8 cellular contexts compared by ENCODE assay signal in genomic region chr7:12212051-12212485, GRCh38. TPM values are rescaled to one million over a fixed set of nuclear protein-coding genes. Genes with fewer than 3 reads are reported as not detected.
DNase-seq lines count a peak whose midpoint lies in the region; ATAC-seq and TF ChIP-seq lines count a peak whose summit lies in the region.

No MANE protein-coding gene starts in this region.

- no peaks in the 10 kb centered on the region for H3K4me1 ChIP-seq in BE2C
- 0 out of 2 replicates have a peak, but pooled peaks cover 2% of the 10 kb centered on the region for H3K4me1 ChIP-seq in HUES6 (ENCODE audit: control insufficient read depth, insufficient read depth, low read length)
- H3K4me1 ChIP-seq in rectal smooth muscle tissue (ENCODE audit: control insufficient read depth, insufficient read depth, low read length) = peaks cover 2% of the 10 kb centered on the region

- ATAC-seq in HG03025 (IDR thresholded peaks at IDR 0.05; ENCODE audit: low FRiP score, unreplicated experiment) (no peak), HG02885 (IDR thresholded peaks at IDR 0.05; ENCODE audit: poor library complexity, unreplicated experiment) (no peak)

- peak overlapping the region; percentile 98 for H3K4me3 Mint-ChIP-seq in T-helper 2 cell treated with Interferon-gamma antibody and Interleukin-4, amounts not matched to agents 5 μg/mL and 100 μg/mL, for 36 hours

- H3K9ac ChIP-seq in HUES6 (ENCODE audit: low read length) (peak overlapping the region; percentile 91), rectal smooth muscle tissue (ENCODE audit: low read length) (peak overlapping the region; percentile 3)

- H3K27me3 ChIP-seq in BE2C = no peaks in the 10 kb centered on the region
- peaks cover 11% of the 10 kb centered on the region; the same call in 1 of the 2 replicates for H3K27me3 ChIP-seq in HUES6 (ENCODE audit: control insufficient read depth, insufficient read depth, low read length)
- H3K27me3 ChIP-seq in rectal smooth muscle tissue (ENCODE audit: control insufficient read depth, insufficient read depth, low read length) = no peaks in the 10 kb centered on the region

- no peaks in the 10 kb centered on the region for H3K9me3 Mint-ChIP-seq in T-helper 2 cell treated with Interferon-gamma antibody and Interleukin-4, amounts not matched to agents 5 μg/mL and 100 μg/mL, for 36 hours

- peak overlapping the region; percentile 83; the same call in 1 of the 2 replicates for H3K27ac ChIP-seq in HUES6 (ENCODE audit: low read depth, low read length)
- H3K27ac ChIP-seq in rectal smooth muscle tissue (ENCODE audit: low read depth, low read length) = peak overlapping the region; percentile 95

- H3K9me3 ChIP-seq in BE2C (no peaks in the 10 kb centered on the region), HUES6 (ENCODE audit: control insufficient read depth, insufficient read depth, low read depth, low read length) (no peaks in the 10 kb centered on the region)

- peaks cover 30% of the 10 kb centered on the region for H3K36me3 Mint-ChIP-seq in T-helper 2 cell treated with Interferon-gamma antibody and Interleukin-4, amounts not matched to agents 5 μg/mL and 100 μg/mL, for 36 hours (ENCODE audit: low read depth)

- peak overlapping the region; percentile 71 for H3K4me3 ChIP-seq in BE2C (ENCODE audit: low read depth, low read length)
- H3K4me3 ChIP-seq in HUES6 (ENCODE audit: low read depth, low read length) = peak overlapping the region; percentile 83
- H3K4me3 ChIP-seq in rectal smooth muscle tissue (ENCODE audit: low read length) = peak overlapping the region; percentile 98

- DNase-seq in BE2C (peak; percentile 48), fibroblast of peridontal ligament (ENCODE audit: extremely low read depth) (peak; percentile 32)
- DNase-seq in T-helper 2 cell treated with Interferon-gamma antibody and Interleukin-4, amounts not matched to agents 5 μg/mL and 100 μg/mL, for 36 hours (ENCODE audit: low spot score) = no peak
- no peak for DNase-seq in activated CD4-positive, alpha-beta T cell treated with anti-CD3 and anti-CD28 coated beads, Interleukin-2, amount 50 U/mL, for 48 hours

- peaks cover 12% of the 10 kb centered on the region for H3K27me3 Mint-ChIP-seq in T-helper 2 cell treated with Interferon-gamma antibody and Interleukin-4, amounts not matched to agents 5 μg/mL and 100 μg/mL, for 36 hours (ENCODE audit: low read depth)

- no peak for TF ChIP-seq CTCF in BE2C (IDR thresholded peaks at IDR 0.05; ENCODE audit: low read depth, low read length)

- H3K27ac Mint-ChIP-seq in T-helper 2 cell treated with Interferon-gamma antibody and Interleukin-4, amounts not matched to agents 5 μg/mL and 100 μg/mL, for 36 hours = peak overlapping the region; percentile 97

- H3K4me1 Mint-ChIP-seq in T-helper 2 cell treated with Interferon-gamma antibody and Interleukin-4, amounts not matched to agents 5 μg/mL and 100 μg/mL, for 36 hours (ENCODE audit: low read depth) = peaks cover 34% of the 10 kb centered on the region

- H3K36me3 ChIP-seq in BE2C = no peaks in the 10 kb centered on the region
- peaks cover 7% of the 10 kb centered on the region; the same call in 1 of the 2 replicates for H3K36me3 ChIP-seq in HUES6 (ENCODE audit: control insufficient read depth, insufficient read depth, low read length)
- H3K36me3 ChIP-seq in rectal smooth muscle tissue (ENCODE audit: control insufficient read depth, insufficient read depth, low read length) = no peaks in the 10 kb centered on the region

RNA-seq across cellular contexts. Expression of gene TMEM106B, which starts 1.0 kb away (rescaled TPM):
- polyA plus RNA-seq in BE2C (2012; ENCODE audit: insufficient read depth, insufficient read length, low read depth) = 26.2 TPM

Comparison
In these comparisons a context has a peak if more than half of its experiments do, and no peak if none do; other contexts are left out.
1. DNase-seq: peak in BE2C (single experiment) and fibroblast of peridontal ligament (single experiment); none in T-helper 2 cell treated with Interferon-gamma antibody and Interleukin-4, amounts not matched to agents 5 μg/mL and 100 μg/mL, for 36 hours (single experiment) and activated CD4-positive, alpha-beta T cell treated with anti-CD3 and anti-CD28 coated beads, Interleukin-2, amount 50 U/mL, for 48 hours (0 of 2).
2. Peak in every context shown above with its lines, with median percentiles within 50 percentile points of each other: H3K4me3 ChIP-seq.